ENCODE assay signal across 8 cellular contexts in genomic region chr6:27719039-27719438, GRCh38.
DNase-seq lines count a peak whose midpoint lies in the region; ATAC-seq, FAIRE-seq and TF ChIP-seq lines count a peak whose summit lies in the region.
"Not testable (repeated sequence)": the region's sequence is repeated elsewhere in the genome, so short reads cannot be mapped to it uniquely, and the experiment has no call there.

No MANE protein-coding gene starts in this region.

- not testable (repeated sequence) for H3K27ac ChIP-seq in K562 (ENCODE audit: extremely low read depth, low read depth, low read length)

- TF ChIP-seq CTCF in K562 (IDR thresholded peaks at IDR 0.05 in 2 of 3, conservative IDR thresholded peaks at IDR 0.05 in 1 of 3; ENCODE audit: insufficient read depth in 2 of 3, low read depth in 1 of 3, low read length in 3 of 3), result not testable (repeated sequence)

- intact Hi-C loops in activated CD4-positive, alpha-beta T cell treated with anti-CD3 and anti-CD28 coated beads, Interleukin-2, amount 10 ng/mL, durations not matched to agents 24 days and 14 days (cut with micrococcal nuclease); K562 (cut with micrococcal nuclease): not testable (repeated sequence)

- not testable (repeated sequence) for H3K4me3 ChIP-seq in K562

- ATAC-seq in activated T-helper 17 cell treated with anti-CD3 and anti-CD28 coated beads, Interleukin-2, amount 50 U/mL, for 72 hours (replicated peaks), result peak; percentile 93
- not testable (repeated sequence) for ATAC-seq in K562

- not testable (repeated sequence) for H3K36me3 Mint-ChIP-seq in activated CD4-positive, alpha-beta T cell treated with anti-CD3 and anti-CD28 coated beads, Interleukin-2, amount 10 ng/mL, durations not matched to agents 24 days and 14 days (ENCODE audit: low read depth); activated T-helper 17 cell treated with anti-CD3 and anti-CD28 coated beads, Interleukin-2, amount 50 U/mL, for 72 hours (ENCODE audit: low read depth)

- WGBS in K562 (ENCODE audit: insufficient coverage, low coverage, missing lambda C conversion rate), result 27% methylated on average over 8 of the region's 8 CpGs

- H3K4me1 ChIP-seq in K562 (replicated peaks in 1 of 2; ENCODE audit: control insufficient read depth in 2 of 2, insufficient read depth in 2 of 2, low read length in 2 of 2), result peaks cover 0 to 12% of the 10 kb centered on the region in 2 experiments; a peak in 2 of 5 replicates

- not testable (repeated sequence) for H3K4me2 ChIP-seq in K562 (ENCODE audit: insufficient read depth, low read length)

- H3K9me1 ChIP-seq in K562 (ENCODE audit: control insufficient read depth, insufficient read depth, low read length), result not testable (repeated sequence)

- in situ Hi-C loops in ACHN (cut with HindIII; ENCODE audit: low pct_ligation_motif_present, low pct_unique_long_range_greater_than_20kb, low sequenced_read_pairs); K562 (cut with MboI): not testable (repeated sequence)

- not testable (repeated sequence) for TF ChIP-seq EP300 in K562 (IDR thresholded peaks at IDR 0.05; ENCODE audit: low read length)

- not testable (repeated sequence) for H3K9me3 ChIP-seq in K562 (replicated peaks; ENCODE audit: control insufficient read depth, insufficient read depth, low read depth, low read length)

- not testable (repeated sequence) for H3K79me2 ChIP-seq in K562 (ENCODE audit: control insufficient read depth, insufficient read depth, low read length)

- H4K20me1 ChIP-seq in K562 (replicated peaks; ENCODE audit: control insufficient read depth, insufficient read depth, low read length), result not testable (repeated sequence)

- H3K27me3 ChIP-seq in K562 (ENCODE audit: control insufficient read depth in 2 of 2, insufficient read depth in 2 of 2, low read length in 2 of 2), result not testable (repeated sequence)

- CTCF ChIA-PET in K562 (lab: Yijun Ruan, JAX; ENCODE audit: low intra/inter-chr PET ratio), result not testable (repeated sequence)

- H3K9me3 Mint-ChIP-seq in activated CD4-positive, alpha-beta T cell treated with anti-CD3 and anti-CD28 coated beads, Interleukin-2, amount 10 ng/mL, durations not matched to agents 24 days and 14 days; activated T-helper 17 cell treated with anti-CD3 and anti-CD28 coated beads, Interleukin-2, amount 50 U/mL, for 72 hours: not testable (repeated sequence)

- peak; percentile 20 for FAIRE-seq in H54 (lab: Jason Lieb, UNC)
- not testable (repeated sequence) for FAIRE-seq in K562 (lab: Jason Lieb, UNC)

- H3K27me3 Mint-ChIP-seq in activated CD4-positive, alpha-beta T cell treated with anti-CD3 and anti-CD28 coated beads, Interleukin-2, amount 10 ng/mL, durations not matched to agents 24 days and 14 days, result peaks cover 17% of the 10 kb centered on the region
- H3K27me3 Mint-ChIP-seq in activated T-helper 17 cell treated with anti-CD3 and anti-CD28 coated beads, Interleukin-2, amount 50 U/mL, for 72 hours, result peaks cover 12% of the 10 kb centered on the region

- TF ChIP-seq RAD21 in K562 (CRISPR knock-in tag; conservative IDR thresholded peaks at IDR 0.05 in 1 of 2, IDR thresholded peaks at IDR 0.05 in 1 of 2), result not testable (repeated sequence)

- H3K4me3 Mint-ChIP-seq in activated CD4-positive, alpha-beta T cell treated with anti-CD3 and anti-CD28 coated beads, Interleukin-2, amount 10 ng/mL, durations not matched to agents 24 days and 14 days, result not testable (repeated sequence)
- H3K4me3 Mint-ChIP-seq in activated T-helper 17 cell treated with anti-CD3 and anti-CD28 coated beads, Interleukin-2, amount 50 U/mL, for 72 hours, result peak overlapping the region; percentile 26

- POLR2A ChIA-PET in K562 (lab: Yijun Ruan, JAX), result interaction anchor here (0.6 to 0.8 kb wide), 4 partner anchors 12 to 1951 kb away, joined by 3 to 4 read pairs (median 4); a partner anchor contains a TSS

- peak overlapping the region; percentile 11 for H3K27ac Mint-ChIP-seq in activated CD4-positive, alpha-beta T cell treated with anti-CD3 and anti-CD28 coated beads, Interleukin-2, amount 10 ng/mL, durations not matched to agents 24 days and 14 days
- not testable (repeated sequence) for H3K27ac Mint-ChIP-seq in activated T-helper 17 cell treated with anti-CD3 and anti-CD28 coated beads, Interleukin-2, amount 50 U/mL, for 72 hours

- not testable (repeated sequence) for H3K36me3 ChIP-seq in K562 (ENCODE audit: control insufficient read depth, insufficient read depth, low read length)

- peak overlapping the region; percentile 5; the same call in 1 of the 2 replicates for H2AFZ ChIP-seq in K562 (ENCODE audit: low read depth, low read length)

- TF ChIP-seq POLR2A in H54 (IDR thresholded peaks at IDR 0.05; ENCODE audit: low read depth, low read length); K562 (conservative IDR thresholded peaks at IDR 0.05): not testable (repeated sequence)

- not testable (repeated sequence) for BruUV-seq in K562 (replicated peaks; lab: Mats Ljungman, UMichigan)

- H3K4me1 Mint-ChIP-seq in activated CD4-positive, alpha-beta T cell treated with anti-CD3 and anti-CD28 coated beads, Interleukin-2, amount 10 ng/mL, durations not matched to agents 24 days and 14 days, result peaks cover 15% of the 10 kb centered on the region
- peaks cover 14% of the 10 kb centered on the region for H3K4me1 Mint-ChIP-seq in activated T-helper 17 cell treated with anti-CD3 and anti-CD28 coated beads, Interleukin-2, amount 50 U/mL, for 72 hours

- peak; percentile 8 for DNase-seq in ACHN
- not testable (repeated sequence) for DNase-seq in H54 (ENCODE audit: insufficient read length, low spot score); activated CD4-positive, alpha-beta T cell treated with anti-CD3 and anti-CD28 coated beads, Interleukin-2, amount 10 ng/mL, durations not matched to agents 24 days and 14 days; K562 (ENCODE audit: extremely low read depth in 1 of 4, low spot score in 3 of 4)
- DNase-seq in OCI-M1 (lab: John Stamatoyannopoulos, UW), result peak; percentile 70
- peak; percentile 35 for DNase-seq in iris pigment epithelial cell (ENCODE audit: low read depth)
- DNase-seq in stimulated activated CD4-positive, alpha-beta T cell treated with anti-CD3 and anti-CD28 coated beads, Interleukin-4, amount 100 ng/mL, for 1 hour, result peak; percentile 7

- not testable (repeated sequence) for H3K9ac ChIP-seq in K562 (ENCODE audit: insufficient read depth in 1 of 2, low read depth in 2 of 2, low read length in 2 of 2)

TF ChIP-seq in K562, 482 proteins besides CTCF, POLR2A, EP300 and RAD21:
- peak; percentile 52; the same call in 1 of the 2 replicates for TF ChIP-seq ATF3 (IDR thresholded peaks at IDR 0.05)
- TF ChIP-seq ATF3 (CRISPR knock-in tag; conservative IDR thresholded peaks at IDR 0.05); TOE1 (CRISPR knock-in tag; IDR thresholded peaks at IDR 0.05; ENCODE audit: borderline replicate concordance, low read depth): not testable (repeated sequence)
- TF ChIP-seq TOE1 (IDR thresholded peaks at IDR 0.05; ENCODE audit: borderline replicate concordance), result 0 out of 2 replicates have a peak, but pooled peaks have one; percentile 17
- peak; percentile 31 for TF ChIP-seq CBFA2T3 (IDR thresholded peaks at IDR 0.05)
